ENCODE assay signal across 17 cellular contexts in genomic region chr22:20782083-20782482, GRCh38. TPM values are rescaled to one million over a fixed set of nuclear protein-coding genes. Genes with fewer than 3 reads are reported as not detected.
A peak's percentile ranks its signal among the peaks of the same experiment; 100 is the strongest.
DNase-seq lines count a peak whose midpoint lies in the region; ATAC-seq and TF ChIP-seq lines count a peak whose summit lies in the region.
"Had no signal": no experiment of that assay in that cellular context is flagged by ENCODE, and none has a peak within 500 bp of the region (broad histone marks: within the 10 kb centered on the region; RNA-seq: fewer than 3 reads in every experiment).

No MANE protein-coding gene starts in this region.

- no peaks in the 10 kb centered on the region for H3K9me3 ChIP-seq in right lobe of liver
- H3K9me3 ChIP-seq: SJCRH30 had no signal

- peak; percentile 2 to 4 for ATAC-seq in activated T-cell treated with anti-CD3 and anti-CD28 coated beads, Interleukin-2, amount 50 U/mL, for 72 hours (replicated peaks in 1 of 2)
- peak in 1 of 4 donors; percentile 1 for ATAC-seq in right lobe of liver
- no peak for ATAC-seq in GM21717 (IDR thresholded peaks at IDR 0.05; ENCODE audit: unreplicated experiment)
- no peak for ATAC-seq in GM21390 (IDR thresholded peaks at IDR 0.05; ENCODE audit: unreplicated experiment)

- H3K4me3 ChIP-seq in brain microvascular endothelial cell (ENCODE audit: low read depth, low read length) (no peak overlapping the region), right lobe of liver (no peak overlapping the region), dorsolateral prefrontal cortex (no peak overlapping the region)
- H3K4me3 ChIP-seq: SJCRH30 had no signal

- H3K36me3 ChIP-seq in brain microvascular endothelial cell (replicated peaks) (peaks cover 15% of the 10 kb centered on the region), right lobe of liver (peaks cover 0 to 72% (median 7%) of the 10 kb centered on the region in 4 donors)
- H3K36me3 ChIP-seq: SJCRH30 had no signal

- H3K9me3 Mint-ChIP-seq in activated T-cell treated with anti-CD3 and anti-CD28 coated beads, Interleukin-2, amount 50 U/mL, for 72 hours: no peaks in the 10 kb centered on the region

- no peak for TF ChIP-seq POLR2A in right lobe of liver (IDR thresholded peaks at IDR 0.05)

- H3K27me3 Mint-ChIP-seq in activated T-cell treated with anti-CD3 and anti-CD28 coated beads, Interleukin-2, amount 50 U/mL, for 72 hours (ENCODE audit: low read depth): no peaks in the 10 kb centered on the region

- no peaks in the 10 kb centered on the region for H3K27me3 ChIP-seq in brain microvascular endothelial cell (replicated peaks)
- no peaks in the 10 kb centered on the region for H3K27me3 ChIP-seq in right lobe of liver
- H3K27me3 ChIP-seq in dorsolateral prefrontal cortex: no peaks in the 10 kb centered on the region
- H3K27me3 ChIP-seq: SJCRH30 had no signal

- H3K27ac Mint-ChIP-seq in activated T-cell treated with anti-CD3 and anti-CD28 coated beads, Interleukin-2, amount 50 U/mL, for 72 hours: no peak overlapping the region

- intact Hi-C loops in right lobe of liver (cut with DNase I): no loop called here
- intact Hi-C loops in dorsolateral prefrontal cortex (cut with DNase I): no loop called here

- 41% methylated on average over 4 of the region's 4 CpGs for WGBS in right lobe of liver (ENCODE audit: insufficient coverage, low coverage, low lambda C conversion rate, missing lambda C conversion rate)

- H3K36me3 Mint-ChIP-seq in activated T-cell treated with anti-CD3 and anti-CD28 coated beads, Interleukin-2, amount 50 U/mL, for 72 hours (ENCODE audit: insufficient read depth in 2 of 2): peaks cover 2 to 6% of the 10 kb centered on the region in 2 donors

- in situ Hi-C loops in brain microvascular endothelial cell (cut with HindIII; ENCODE audit: low pct_ligation_motif_present, low sequenced_read_pairs): no loop called here

- H3K27ac ChIP-seq in brain microvascular endothelial cell (peak overlapping the region; percentile 79), right lobe of liver (peak overlapping the region; percentile 32 to 94 (median 59)), dorsolateral prefrontal cortex (peak overlapping the region in 3 of 59 donors; percentile 1 to 43 (median 29))
- H3K27ac ChIP-seq: SJCRH30 had no signal

- H3K4me1 ChIP-seq in right lobe of liver: peaks cover 0 to 94% (median 39%) of the 10 kb centered on the region in 4 donors

- no peak overlapping the region for H3K4me3 Mint-ChIP-seq in activated T-cell treated with anti-CD3 and anti-CD28 coated beads, Interleukin-2, amount 50 U/mL, for 72 hours

- H3K4me1 Mint-ChIP-seq in activated T-cell treated with anti-CD3 and anti-CD28 coated beads, Interleukin-2, amount 50 U/mL, for 72 hours (ENCODE audit: low read depth): peaks cover 37% of the 10 kb centered on the region

- TF ChIP-seq CTCF in brain microvascular endothelial cell (IDR thresholded peaks at IDR 0.05; ENCODE audit: low read depth, low read length, missing control alignments): no peak
- TF ChIP-seq CTCF in right lobe of liver (IDR thresholded peaks at IDR 0.05): no peak
- TF ChIP-seq CTCF in dorsolateral prefrontal cortex (IDR thresholded peaks at IDR 0.05 in 54 of 56, conservative IDR thresholded peaks at IDR 0.05 in 2 of 56; ENCODE audit: low read depth in 1 of 56, partially characterized antibody in 56 of 56): no peak

- DNase-seq in activated T-cell treated with anti-CD3 and anti-CD28 coated beads, Interleukin-2, amount 50 U/mL, for 72 hours: no peak
- no peak for DNase-seq in activated T-cell treated with anti-CD3 and anti-CD28 coated beads, Interleukin-2, amount 50 U/mL, for 48 hours
- no peak for DNase-seq in brain microvascular endothelial cell
- no peak for DNase-seq in right lobe of liver
- DNase-seq in dorsolateral prefrontal cortex: no peak
- DNase-seq in stimulated activated CD4-positive, alpha-beta T cell treated with anti-CD3 and anti-CD28 coated beads, Interleukin-15, amount 100 ng/mL, for 24 hours: no peak
- DNase-seq: DMS79, NCI-H1105 treated with DMSO at 0.1 percent for 48 hours, NCI-H1694, NCI-H2171, NCI-H345, NCI-H524, NCI-H774, SJCRH30 had no signal

RNA-seq across cellular contexts. Expression of gene SERPIND1, which starts 8.2 kb away (rescaled TPM):
- not detected for total RNA-seq in activated T-cell treated with anti-CD3 and anti-CD28 coated beads, Interleukin-2, amount 50 U/mL, for 72 hours
- 100 to 1,000 TPM in 4 of 6 experiments, 10 to 100 TPM in 2; 49.7 to 615 (median 331) TPM for total RNA-seq in right lobe of liver
- 1 to 10 TPM in 26 of 120 experiments, under 1 TPM in 70, not detected in 24; 0.11 to 4.7 (median 0.61) TPM for total RNA-seq in dorsolateral prefrontal cortex
- total RNA-seq: OCI-LY7 had no signal

Comparison
In these comparisons a context has a peak if more than half of its experiments do, and no peak if none do; other contexts are left out.
1. ATAC-seq: peak in activated T-cell treated with anti-CD3 and anti-CD28 coated beads, Interleukin-2, amount 50 U/mL, for 72 hours (2 of 2); none in GM21717 (single experiment) and GM21390 (single experiment).
2. RNA of gene SERPIND1, which starts 8.2 kb away (total RNA-seq): 49.7 to 615 TPM in right lobe of liver; 0.11 to 4.7 TPM in dorsolateral prefrontal cortex and not detected in activated T-cell treated with anti-CD3 and anti-CD28 coated beads, Interleukin-2, amount 50 U/mL, for 72 hours; every median in the first group is over 4 times any median in the second.